Comparison of ENCODE assay signal across 30 cellular contexts in genomic region chr20:37627767-37628130, GRCh38.
"Had no signal": no experiment of that assay in that cellular context is flagged by ENCODE, and none has a peak within 500 bp of the region (broad histone marks: within the 10 kb centered on the region; RNA-seq: fewer than 3 reads in every experiment).

No MANE protein-coding gene starts in this region.

- H3K27ac ChIP-seq: brain microvascular endothelial cell, coronary artery, dorsolateral prefrontal cortex, esophagus muscularis mucosa, foreskin keratinocyte, gastrocnemius medialis, heart left ventricle had no signal

- ATAC-seq: activated CD4-positive, alpha-beta T cell treated with anti-CD3 and anti-CD28 coated beads for 36 hours; activated CD4-positive, CD25-positive, alpha-beta regulatory T cell treated with anti-CD3 and anti-CD28 coated beads, Interleukin-2, amount 50 U/mL, for 24 hours; activated CD8-positive, alpha-beta T cell treated with anti-CD3 and anti-CD28 coated beads for 36 hours; activated T-cell treated with anti-CD3 and anti-CD28 coated beads, Interleukin-2, amount 50 U/mL, for 4 hours; activated T-helper 17 cell treated with anti-CD3 and anti-CD28 coated beads, Interleukin-2, amount 50 U/mL, for 72 hours; gastrocnemius medialis had no signal

- H3K27ac Mint-ChIP-seq: activated B cell treated with CpG ODN at 0.5 μM for 24 hours; activated CD4-positive, alpha-beta T cell treated with anti-CD3 and anti-CD28 coated beads for 36 hours; activated CD4-positive, alpha-beta T cell treated with anti-CD3 and anti-CD28 coated beads, Interleukin-2, amount 10 ng/mL, durations not matched to agents 7 days and 5 days; activated CD8-positive, alpha-beta T cell treated with anti-CD3 and anti-CD28 coated beads for 36 hours; activated naive CD8-positive, alpha-beta T cell; activated T-helper 17 cell treated with anti-CD3 and anti-CD28 coated beads, Interleukin-2, amount 50 U/mL, for 72 hours; dendritic cell treated with granulocyte-macrophage colony-stimulating factor and Interleukin-4, amounts not matched to agents 40 ng/mL and 50 ng/mL, for 4 days; endodermal cell; T-helper 1 cell treated with Interleukin-12 subunit alpha and Interleukin-12 subunit beta and Interleukin-4 antibody, amounts not matched to agents 30 μg/mL and 1 μg/mL, for 36 hours had no signal

- DNase-seq: activated B cell treated with CpG ODN at 0.5 μM for 24 hours; activated CD4-positive, alpha-beta T cell treated with anti-CD3 and anti-CD28 coated beads for 36 hours; activated CD4-positive, alpha-beta T cell treated with anti-CD3 and anti-CD28 coated beads, Interleukin-2, amount 50 U/mL, for 4 hours; activated CD8-positive, alpha-beta memory T cell treated with anti-CD3 and anti-CD28 coated beads for 24 hours; activated effector memory CD4-positive, alpha-beta T cell treated with Interleukin-2 at 50 U/mL for 16 hours; activated gamma-delta T cell treated with Interleukin-2 at 50 U/mL for 16 hours; activated naive CD4-positive, alpha-beta T cell treated with anti-CD3 and anti-CD28 coated beads, Interleukin-2, amount 50 U/mL, for 16 hours; activated naive CD4-positive, alpha-beta T cell treated with Interleukin-2 at 50 U/mL for 16 hours; activated T-cell treated with anti-CD3 and anti-CD28 coated beads, Interleukin-2, amount 50 U/mL, for 4 hours; amniotic stem cell; effector memory CD4-positive, alpha-beta T cell; gastrocnemius medialis; glutamatergic neuron; heart left ventricle; T-helper 9 cell had no signal

- H3K4me1 ChIP-seq: esophagus muscularis mucosa, foreskin keratinocyte, gastrocnemius medialis had no signal

- H3K4me3 ChIP-seq: coronary artery, dorsolateral prefrontal cortex, esophagus muscularis mucosa, gastrocnemius medialis, heart left ventricle had no signal

- H3K4me1 Mint-ChIP-seq: activated B cell treated with CpG ODN at 0.5 μM for 24 hours; activated CD4-positive, alpha-beta T cell treated with anti-CD3 and anti-CD28 coated beads for 36 hours; activated CD4-positive, alpha-beta T cell treated with anti-CD3 and anti-CD28 coated beads, Interleukin-2, amount 10 ng/mL, durations not matched to agents 7 days and 5 days; activated T-helper 17 cell treated with anti-CD3 and anti-CD28 coated beads, Interleukin-2, amount 50 U/mL, for 72 hours; central memory CD8-positive, alpha-beta T cell; endodermal cell had no signal

- H3K9me3 Mint-ChIP-seq: activated CD4-positive, alpha-beta T cell treated with anti-CD3 and anti-CD28 coated beads, Interleukin-2, amount 10 ng/mL, durations not matched to agents 7 days and 5 days; activated CD8-positive, alpha-beta T cell treated with anti-CD3 and anti-CD28 coated beads for 36 hours; activated T-cell treated with anti-CD3 and anti-CD28 coated beads, Interleukin-2, amount 50 U/mL, for 4 hours; activated T-helper 17 cell treated with anti-CD3 and anti-CD28 coated beads, Interleukin-2, amount 50 U/mL, for 72 hours; central memory CD8-positive, alpha-beta T cell; dendritic cell treated with granulocyte-macrophage colony-stimulating factor and Interleukin-4, amounts not matched to agents 40 ng/mL and 50 ng/mL, for 4 days; endodermal cell; T-helper 1 cell treated with Interleukin-12 subunit alpha and Interleukin-12 subunit beta and Interleukin-4 antibody, amounts not matched to agents 30 μg/mL and 1 μg/mL, for 36 hours had no signal

- H3K4me3 Mint-ChIP-seq: activated B cell treated with CpG ODN at 0.5 μM for 24 hours; activated CD4-positive, alpha-beta T cell treated with anti-CD3 and anti-CD28 coated beads for 36 hours; activated CD4-positive, alpha-beta T cell treated with anti-CD3 and anti-CD28 coated beads, Interleukin-2, amount 10 ng/mL, durations not matched to agents 7 days and 5 days; activated CD8-positive, alpha-beta T cell treated with anti-CD3 and anti-CD28 coated beads for 36 hours; activated naive CD8-positive, alpha-beta T cell; activated T-cell treated with anti-CD3 and anti-CD28 coated beads, Interleukin-2, amount 50 U/mL, for 4 hours; activated T-helper 17 cell treated with anti-CD3 and anti-CD28 coated beads, Interleukin-2, amount 50 U/mL, for 72 hours; central memory CD8-positive, alpha-beta T cell; dendritic cell treated with granulocyte-macrophage colony-stimulating factor and Interleukin-4, amounts not matched to agents 40 ng/mL and 50 ng/mL, for 4 days; endodermal cell; T-helper 1 cell treated with Interleukin-12 subunit alpha and Interleukin-12 subunit beta and Interleukin-4 antibody, amounts not matched to agents 30 μg/mL and 1 μg/mL, for 36 hours had no signal

- H3K9me3 ChIP-seq: esophagus muscularis mucosa, gastrocnemius medialis, heart left ventricle had no signal

- H3K36me3 Mint-ChIP-seq: activated naive CD8-positive, alpha-beta T cell had no signal

- H3K36me3 ChIP-seq: brain microvascular endothelial cell, esophagus muscularis mucosa, gastrocnemius medialis, heart left ventricle, WERI-Rb-1 had no signal
